Comparison of ENCODE assay signal across 1 cellular context in genomic region chr10:46520941-46521340, GRCh38.
TF ChIP-seq lines count a peak whose summit lies in the region.

No MANE protein-coding gene starts in this region.

TF ChIP-seq in GM23338, 12 proteins besides CTCF, POLR2A, EP300 and RAD21 (continued from another document):
- TF ChIP-seq ETS1 (IDR thresholded peaks at IDR 0.05) (no peak), JUNB (IDR thresholded peaks at IDR 0.05; ENCODE audit: unreplicated experiment) (no peak), ZNF331 (CRISPR knock-in tag; IDR thresholded peaks at IDR 0.05; ENCODE audit: low read depth) (no peak), REST (IDR thresholded peaks at IDR 0.05; ENCODE audit: unreplicated experiment) (no peak), ZNF114 (CRISPR knock-in tag; IDR thresholded peaks at IDR 0.05) (no peak), STAT1 (IDR thresholded peaks at IDR 0.05; ENCODE audit: unreplicated experiment) (no peak)
